Comparison of ENCODE assay signal across 8 cellular contexts in the genomic region with DNA sequence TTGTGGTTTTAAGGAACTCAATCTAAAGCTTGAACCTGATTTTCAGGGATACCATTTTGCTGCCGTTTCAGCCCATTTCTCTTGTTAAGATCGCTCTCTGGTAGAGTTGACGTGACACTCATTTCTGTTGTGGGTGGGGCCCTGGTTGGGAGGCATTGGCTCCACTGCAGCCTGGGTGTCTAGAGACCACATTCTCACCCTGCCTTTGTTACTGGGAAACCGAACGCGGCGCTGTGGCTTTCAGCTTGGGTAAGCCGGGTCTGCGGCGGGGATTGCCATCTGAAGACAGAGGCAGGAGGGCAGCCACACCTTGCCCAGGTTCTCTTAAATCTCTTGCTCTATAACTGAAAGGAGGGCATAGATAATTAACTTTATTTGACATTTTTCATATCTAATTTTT. TPM values are rescaled to one million over a fixed set of nuclear protein-coding genes. Genes with fewer than 3 reads are reported as not detected.
DNase-seq lines count a peak whose midpoint lies in the region; ATAC-seq and TF ChIP-seq lines count a peak whose summit lies in the region.

No MANE protein-coding gene starts in this region.

- peaks cover 3% of the 10 kb centered on the region for H3K36me3 Mint-ChIP-seq in progenitor cell of endocrine pancreas (ENCODE audit: insufficient read depth)

- peak overlapping the region; percentile 82 to 87 (median 85) for H3K27ac ChIP-seq in stomach

- no peaks in the 10 kb centered on the region for H3K27me3 ChIP-seq in stomach

- no peak for TF ChIP-seq EP300 in stomach (IDR thresholded peaks at IDR 0.05)

- peaks cover 45% of the 10 kb centered on the region for H3K4me1 Mint-ChIP-seq in progenitor cell of endocrine pancreas (ENCODE audit: low read depth)

- no peak for TF ChIP-seq POLR2A in stomach (IDR thresholded peaks at IDR 0.05)

- TF ChIP-seq CTCF in stomach (IDR thresholded peaks at IDR 0.05) (no peak), progenitor cell of endocrine pancreas (IDR thresholded peaks at IDR 0.05; ENCODE audit: unreplicated experiment) (no peak)

- 19 to 47% (median 42%) methylated on average over 10 of the region's 10 CpGs for WGBS in stomach, 5 donors

- peaks cover 5% of the 10 kb centered on the region for H3K9me3 Mint-ChIP-seq in progenitor cell of endocrine pancreas (ENCODE audit: low read depth)

- H3K9me3 ChIP-seq in stomach, result no peaks in the 10 kb centered on the region

- H3K4me3 Mint-ChIP-seq in progenitor cell of endocrine pancreas (ENCODE audit: low read depth), result no peak overlapping the region

- peak; percentile 74 for ATAC-seq in HG03060 (IDR thresholded peaks at IDR 0.05; ENCODE audit: low read depth, unreplicated experiment)
- ATAC-seq in GM18519 (IDR thresholded peaks at IDR 0.05; ENCODE audit: low FRiP score, unreplicated experiment), result no peak

- no peak overlapping the region for H3K27ac Mint-ChIP-seq in progenitor cell of endocrine pancreas

- peak overlapping the region; percentile 32 to 49 (median 41) for H3K4me3 ChIP-seq in stomach

- H3K36me3 ChIP-seq in stomach, result no peaks in the 10 kb centered on the region

- peak; percentile 7 for DNase-seq in activated T-cell treated with anti-CD3 and anti-CD28 coated beads for 48 hours (ENCODE audit: low read depth)
- DNase-seq in activated T-cell treated with anti-CD3 and anti-CD28 coated beads for 4 hours, result no peak
- DNase-seq in activated gamma-delta T cell (lab: John Stamatoyannopoulos, UW), result peak; percentile 18
- peak; percentile 76 for DNase-seq in stomach
- no peak for DNase-seq in progenitor cell of endocrine pancreas (ENCODE audit: low spot score, unreplicated experiment)
- DNase-seq in ecto neural progenitor cell (ENCODE audit: low spot score), result no peak

- H3K27me3 Mint-ChIP-seq in progenitor cell of endocrine pancreas, result no peaks in the 10 kb centered on the region

- peaks cover 14 to 42% (median 17%) of the 10 kb centered on the region in 4 donors for H3K4me1 ChIP-seq in stomach

- intact Hi-C loops in stomach (cut with DNase I; ENCODE audit: low total_unique reads), result no loop called here

RNA-seq across cellular contexts. Expression of a gene that starts 3.2 kb away (rescaled TPM):
- total RNA-seq in stomach (100 to 1,000 TPM in 3 of 5 donors, 10 to 100 TPM in 2; 36.2 to 142 (median 113) TPM), progenitor cell of endocrine pancreas (17.9 and 18.6 TPM in 2 replicates)
- polyA plus RNA-seq in stomach, result 10 to 100 TPM; 15.5 to 22.8 (median 19.4) TPM

Comparison
In these comparisons a context has a peak if more than half of its experiments do, and no peak if none do; other contexts are left out.
1. DNase-seq: peak in activated T-cell treated with anti-CD3 and anti-CD28 coated beads for 48 hours (single experiment), activated gamma-delta T cell (single experiment) and stomach (single experiment); none in activated T-cell treated with anti-CD3 and anti-CD28 coated beads for 4 hours (single experiment), progenitor cell of endocrine pancreas (single experiment) and ecto neural progenitor cell (single experiment).